In genomic region chr2:106130251-106130998, GRCh38 we compare ENCODE assay signal across 10 cellular contexts.
DNase-seq lines count a peak whose midpoint lies in the region; ATAC-seq, FAIRE-seq and TF ChIP-seq lines count a peak whose summit lies in the region.
"Had no signal": no experiment of that assay in that cellular context is flagged by ENCODE, and none has a peak within 500 bp of the region (broad histone marks: within the 10 kb centered on the region; RNA-seq: fewer than 3 reads in every experiment).

No MANE protein-coding gene starts in this region.

- H3K27ac Mint-ChIP-seq in T-helper 17 cell: peak overlapping the region; percentile 34

- TF ChIP-seq EP300 in gastroesophageal sphincter (IDR thresholded peaks at IDR 0.05): no peak

- DNase-seq in right cardiac atrium (no peak), heart left ventricle (no peak), T-helper 17 cell (no peak), left colon (peak in 1 of 2 donors; percentile 34), urothelium cell line (ENCODE audit: low spot score) (no peak), GM13977 (ENCODE audit: low spot score) (no peak)
- DNase-seq: NCI-H524 treated with DMSO at 0.1 percent for 48 hours had no signal

- FAIRE-seq in urothelium cell line (lab: Jason Lieb, UNC): peak; percentile 35

- 82% methylated on average over 13 of the region's 13 CpGs for WGBS in right cardiac atrium
- WGBS in heart left ventricle, 4 donors: 77 to 86% (median 84%) methylated on average over 12 to 13 of the region's 13 CpGs
- WGBS in gastroesophageal sphincter (ENCODE audit: low coverage in 1 of 2), 2 donors: 87 to 93% methylated on average over 4 of the region's 13 CpGs

- TF ChIP-seq CTCF in heart left ventricle (IDR thresholded peaks at IDR 0.05): no peak
- no peak for TF ChIP-seq CTCF in GM13977 (IDR thresholded peaks at IDR 0.05; ENCODE audit: extremely low read depth, insufficient read depth, missing control alignments)
- TF ChIP-seq CTCF in gastroesophageal sphincter (IDR thresholded peaks at IDR 0.05): no peak

- TF ChIP-seq POLR2A in heart left ventricle (IDR thresholded peaks at IDR 0.05) (no peak), gastroesophageal sphincter (IDR thresholded peaks at IDR 0.05) (no peak)

- peaks cover 14% of the 10 kb centered on the region for H3K36me3 Mint-ChIP-seq in T-helper 17 cell (ENCODE audit: low read depth)

- H3K9me3 ChIP-seq in right cardiac atrium (ENCODE audit: control insufficient read depth, low read length) (no peaks in the 10 kb centered on the region), heart left ventricle (no peaks in the 10 kb centered on the region), T-helper 17 cell (ENCODE audit: control insufficient read depth, low read length, poor library complexity, severe bottlenecking) (no peaks in the 10 kb centered on the region), gastroesophageal sphincter (no peaks in the 10 kb centered on the region)

- in situ Hi-C loops in GM13977 (cut with MboI; ENCODE audit: low pct_unique_long_range_greater_than_20kb, low sequenced_read_pairs, unreplicated experiment): no loop called here

- H3K27ac ChIP-seq in right cardiac atrium (ENCODE audit: low read length) (no peak overlapping the region), heart left ventricle (no peak overlapping the region), gastroesophageal sphincter (no peak overlapping the region)
- H3K27ac ChIP-seq: KMS-11 had no signal

- H3K27me3 Mint-ChIP-seq in T-helper 17 cell: no peaks in the 10 kb centered on the region

- no peaks in the 10 kb centered on the region for H3K27me3 ChIP-seq in right cardiac atrium (ENCODE audit: control insufficient read depth, insufficient read depth)
- H3K27me3 ChIP-seq in heart left ventricle: no peaks in the 10 kb centered on the region
- H3K27me3 ChIP-seq in gastroesophageal sphincter: no peaks in the 10 kb centered on the region

- peak overlapping the region; percentile 15 for H3K4me3 ChIP-seq in right cardiac atrium (ENCODE audit: low read length)
- peak overlapping the region in 6 of 12 donors; percentile 5 to 37 (median 25) for H3K4me3 ChIP-seq in heart left ventricle
- no peak overlapping the region for H3K4me3 ChIP-seq in gastroesophageal sphincter

- H3K4me1 Mint-ChIP-seq in T-helper 17 cell: peaks cover 25% of the 10 kb centered on the region

- intact Hi-C loops in right cardiac atrium (cut with DNase I): no loop called here
- intact Hi-C loops in heart left ventricle (cut with DNase I): no loop called here
- intact Hi-C loops in left colon (cut with DNase I, micrococcal nuclease): no loop called here

- H3K4me1 ChIP-seq in right cardiac atrium (ENCODE audit: control insufficient read depth, insufficient read depth, low read length): no peaks in the 10 kb centered on the region
- peaks cover 0 to 4% (median 0%) of the 10 kb centered on the region in 12 donors for H3K4me1 ChIP-seq in heart left ventricle
- peaks cover 0 to 13% (median 0%) of the 10 kb centered on the region in 3 donors for H3K4me1 ChIP-seq in gastroesophageal sphincter

- no peak overlapping the region for H3K4me3 Mint-ChIP-seq in T-helper 17 cell

- ATAC-seq in right cardiac atrium (no peak), heart left ventricle (no peak), T-helper 17 cell (no peak), left colon (peak; percentile 60), GM21786 (IDR thresholded peaks at IDR 0.05; ENCODE audit: unreplicated experiment) (no peak), gastroesophageal sphincter (no peak)

- peaks cover 0 to 27% (median 4%) of the 10 kb centered on the region in 9 donors for H3K36me3 ChIP-seq in heart left ventricle
- peaks cover 0 to 30% of the 10 kb centered on the region in 2 donors for H3K36me3 ChIP-seq in gastroesophageal sphincter
